Comparison of ENCODE assay signal across 8 cellular contexts in the genomic region with DNA sequence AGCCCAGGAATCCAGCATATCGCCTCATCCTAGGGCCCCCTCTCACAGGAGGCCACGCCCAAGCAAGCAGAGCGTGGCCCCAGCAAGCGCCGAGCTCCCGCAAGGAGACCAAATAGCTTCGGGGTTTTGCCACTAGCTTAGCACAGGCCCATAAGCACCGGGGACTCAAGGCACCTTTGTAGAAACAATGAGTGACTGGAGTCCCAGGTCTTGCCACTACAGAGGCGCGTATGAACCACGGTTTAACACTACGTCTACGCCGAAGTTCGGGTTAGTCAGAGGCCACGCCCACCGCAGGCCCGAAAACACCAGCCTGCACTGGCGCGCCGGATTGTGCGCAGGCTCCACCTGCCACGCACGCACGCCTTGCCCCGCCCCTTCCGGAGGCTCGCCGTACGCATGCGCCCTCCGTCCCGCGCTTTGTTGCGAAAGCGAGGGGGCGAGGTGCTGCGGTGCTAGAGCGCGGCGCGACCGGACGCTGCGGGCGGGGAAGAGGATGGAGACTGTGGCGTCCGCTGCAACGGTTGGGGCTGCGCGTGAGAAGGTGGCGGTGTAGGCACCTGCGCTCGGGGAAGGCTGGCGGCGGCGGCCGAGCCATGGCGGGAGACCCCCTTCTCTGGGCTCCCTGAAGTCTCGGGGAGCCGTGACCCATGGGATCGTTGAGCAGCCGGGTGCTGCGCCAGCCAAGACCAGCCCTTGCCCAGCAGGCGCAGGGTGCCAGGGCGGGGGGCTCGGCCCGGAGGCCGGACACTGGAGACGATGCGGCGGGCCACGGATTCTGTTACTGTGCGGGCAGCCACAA. TPM values are rescaled to one million over a fixed set of nuclear protein-coding genes. Genes with fewer than 3 reads are reported as not detected.
DNase-seq lines count a peak whose midpoint lies in the region; ATAC-seq and TF ChIP-seq lines count a peak whose summit lies in the region.

A gene with protein sequence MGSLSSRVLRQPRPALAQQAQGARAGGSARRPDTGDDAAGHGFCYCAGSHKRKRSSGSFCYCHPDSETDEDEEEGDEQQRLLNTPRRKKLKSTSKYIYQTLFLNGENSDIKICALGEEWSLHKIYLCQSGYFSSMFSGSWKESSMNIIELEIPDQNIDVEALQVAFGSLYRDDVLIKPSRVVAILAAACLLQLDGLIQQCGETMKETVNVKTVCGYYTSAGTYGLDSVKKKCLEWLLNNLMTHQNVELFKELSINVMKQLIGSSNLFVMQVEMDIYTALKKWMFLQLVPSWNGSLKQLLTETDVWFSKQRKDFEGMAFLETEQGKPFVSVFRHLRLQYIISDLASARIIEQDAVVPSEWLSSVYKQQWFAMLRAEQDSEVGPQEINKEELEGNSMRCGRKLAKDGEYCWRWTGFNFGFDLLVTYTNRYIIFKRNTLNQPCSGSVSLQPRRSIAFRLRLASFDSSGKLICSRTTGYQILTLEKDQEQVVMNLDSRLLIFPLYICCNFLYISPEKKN (plus strand): TSS at position 418 of the 802 bp plus-strand sequence. CDS start 233 bp downstream, at position 651.

- peak within 1 kb of the TSS; percentile 90 for H3K4me3 Mint-ChIP-seq in T-helper 1 cell treated with Interleukin-12 subunit alpha and Interleukin-12 subunit beta and Interleukin-4 antibody, amounts not matched to agents 30 μg/mL and 1 μg/mL, for 36 hours

- DNase-seq in NCI-H1694 treated with DMSO at 0.1 percent for 48 hours (lab: John Stamatoyannopoulos, UW) = peak; percentile 92
- DNase-seq in amygdala (lab: John Stamatoyannopoulos, UW) = peak; percentile 59 to 98 (median 91)
- peak; percentile 99 for DNase-seq in left ventricle myocardium superior
- peak; percentile 95 for DNase-seq in prostate gland (ENCODE audit: low spot score)
- peak; percentile 97 for DNase-seq in ureter (ENCODE audit: low spot score)

- intact Hi-C loops in left ventricle myocardium superior (cut with micrococcal nuclease) (no loop called here), prostate gland (cut with DNase I) (no loop called here)

- TF ChIP-seq CTCF in prostate gland (IDR thresholded peaks at IDR 0.05) = peak in 2 of 4 experiments; percentile 46 to 49

- H3K36me3 Mint-ChIP-seq in T-helper 1 cell treated with Interleukin-12 subunit alpha and Interleukin-12 subunit beta and Interleukin-4 antibody, amounts not matched to agents 30 μg/mL and 1 μg/mL, for 36 hours (ENCODE audit: low read depth) = peaks cover 14% of the 10 kb centered on the region

- ATAC-seq in GM18499 (IDR thresholded peaks at IDR 0.05; ENCODE audit: insufficient read depth, unreplicated experiment) (peak; percentile 90), HG02938 (IDR thresholded peaks at IDR 0.05; ENCODE audit: unreplicated experiment) (peak; percentile 87), left ventricle myocardium superior (peak; percentile 99)

- H3K27me3 ChIP-seq in prostate gland (replicated peaks; ENCODE audit: insufficient read depth) = no peaks in the 10 kb centered on the region

- TF ChIP-seq POLR2A in prostate gland (IDR thresholded peaks at IDR 0.05) = peak; percentile 98

- peak within 1 kb of the TSS; percentile 97 to 98 for H3K4me3 ChIP-seq in prostate gland

- under 1% methylated on average over 69 of the region's 74 CpGs for WGBS in prostate gland

- H3K4me1 Mint-ChIP-seq in T-helper 1 cell treated with Interleukin-12 subunit alpha and Interleukin-12 subunit beta and Interleukin-4 antibody, amounts not matched to agents 30 μg/mL and 1 μg/mL, for 36 hours (ENCODE audit: low read depth) = peaks cover 45% of the 10 kb centered on the region

- H3K4me1 ChIP-seq in prostate gland (replicated peaks) = no peaks in the 10 kb centered on the region

- H3K36me3 ChIP-seq in prostate gland = no peaks in the 10 kb centered on the region

- H3K27me3 Mint-ChIP-seq in T-helper 1 cell treated with Interleukin-12 subunit alpha and Interleukin-12 subunit beta and Interleukin-4 antibody, amounts not matched to agents 30 μg/mL and 1 μg/mL, for 36 hours (ENCODE audit: low read depth) = no peaks in the 10 kb centered on the region

- peak within 1 kb of the TSS; percentile 90 to 92 for H3K27ac ChIP-seq in prostate gland

- peak within 1 kb of the TSS; percentile 94 for H3K27ac Mint-ChIP-seq in T-helper 1 cell treated with Interleukin-12 subunit alpha and Interleukin-12 subunit beta and Interleukin-4 antibody, amounts not matched to agents 30 μg/mL and 1 μg/mL, for 36 hours

- H3K9me3 Mint-ChIP-seq in T-helper 1 cell treated with Interleukin-12 subunit alpha and Interleukin-12 subunit beta and Interleukin-4 antibody, amounts not matched to agents 30 μg/mL and 1 μg/mL, for 36 hours = no peaks in the 10 kb centered on the region

- H3K9me3 ChIP-seq in prostate gland = no peaks in the 10 kb centered on the region

RNA-seq across cellular contexts. Expression of the gene that starts here (rescaled TPM):
- 3.6 TPM for total RNA-seq in left ventricle myocardium superior
- 10 to 100 TPM; 16.4 to 23.6 TPM for total RNA-seq in prostate gland
- total RNA-seq in ureter = 18.5 TPM

Comparison
In these comparisons a context has a peak if more than half of its experiments do, and no peak if none do; other contexts are left out.
1. Peak in every context shown above with its lines: DNase-seq, ATAC-seq, H3K4me3 ChIP-seq and H3K27ac ChIP-seq.